In the genomic region with DNA sequence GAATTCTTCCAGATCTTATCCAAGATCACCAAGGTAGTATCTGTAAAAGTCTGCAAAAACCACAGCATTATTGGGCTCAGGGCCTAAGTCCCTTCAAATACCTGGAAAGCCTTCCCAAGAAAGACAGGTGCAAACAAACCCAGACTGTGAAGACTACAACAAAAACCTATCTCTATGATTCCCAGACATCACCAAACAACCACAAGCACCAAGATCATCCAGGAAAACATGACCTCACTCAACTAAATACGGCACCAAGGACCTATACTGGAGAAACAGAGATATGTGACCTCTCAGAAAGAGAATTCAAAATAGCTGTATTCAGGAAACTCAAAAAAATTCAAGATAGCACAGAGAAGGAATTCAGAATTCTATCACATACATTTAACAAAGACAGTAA, we compare ENCODE assay signal across 27 cellular contexts.
"Had no signal": no experiment of that assay in that cellular context is flagged by ENCODE, and none has a peak within 500 bp of the region (broad histone marks: within the 10 kb centered on the region; RNA-seq: fewer than 3 reads in every experiment).

No MANE protein-coding gene starts in this region.

- DNase-seq: colonic mucosa; cortex of kidney; dermis blood vessel endothelial cell; dorsolateral prefrontal cortex; effector CD4-positive, alpha-beta T cell; effector CD8-positive, alpha-beta T cell; effector memory CD4-positive, alpha-beta T cell; effector memory CD8-positive, alpha-beta T cell; endodermal cell; erythroblast; esophagus squamous epithelium; foreskin fibroblast; foreskin keratinocyte; foreskin melanocyte; gastrocnemius medialis; glutamatergic neuron; head of caudate nucleus; heart left ventricle; heart right ventricle had no signal

- H3K36me3 ChIP-seq: colonic mucosa, esophagus muscularis mucosa, esophagus squamous epithelium, gastrocnemius medialis, gastroesophageal sphincter, heart left ventricle, heart right ventricle had no signal

- H3K27me3 Mint-ChIP-seq: dendritic cell treated with granulocyte-macrophage colony-stimulating factor and Interleukin-4, amounts not matched to agents 40 ng/mL and 50 ng/mL, for 4 days had no signal

- H3K4me1 ChIP-seq: colonic mucosa, esophagus muscularis mucosa, esophagus squamous epithelium, gastrocnemius medialis, gastroesophageal sphincter, heart left ventricle, heart right ventricle had no signal

- H3K4me3 ChIP-seq: colonic mucosa, coronary artery, dorsolateral prefrontal cortex, esophagus muscularis mucosa, esophagus squamous epithelium, gastrocnemius medialis, gastroesophageal sphincter, heart left ventricle, heart right ventricle had no signal

- H3K27ac Mint-ChIP-seq: dendritic cell treated with granulocyte-macrophage colony-stimulating factor and Interleukin-4, amounts not matched to agents 40 ng/mL and 50 ng/mL, for 4 days; effector memory CD8-positive, alpha-beta T cell; endodermal cell had no signal

- H3K9me3 Mint-ChIP-seq: dendritic cell treated with granulocyte-macrophage colony-stimulating factor and Interleukin-4, amounts not matched to agents 40 ng/mL and 50 ng/mL, for 4 days; effector memory CD8-positive, alpha-beta T cell had no signal

- H3K9me3 ChIP-seq: colonic mucosa, esophagus squamous epithelium, gastroesophageal sphincter had no signal

- H3K4me3 Mint-ChIP-seq: dendritic cell treated with granulocyte-macrophage colony-stimulating factor and Interleukin-4, amounts not matched to agents 40 ng/mL and 50 ng/mL, for 4 days; effector memory CD8-positive, alpha-beta T cell; endodermal cell had no signal

- FAIRE-seq: endometrium, endothelial cell of umbilical vein, frontal cortex had no signal

- H3K27me3 ChIP-seq: colonic mucosa, esophagus muscularis mucosa, foreskin keratinocyte, gastroesophageal sphincter had no signal

- H3K27ac ChIP-seq: colonic mucosa, coronary artery, dorsolateral prefrontal cortex, epithelial cell of prostate, esophagus muscularis mucosa, esophagus squamous epithelium, foreskin keratinocyte, gastrocnemius medialis, gastroesophageal sphincter, heart left ventricle, heart right ventricle had no signal
